In the genomic region with DNA sequence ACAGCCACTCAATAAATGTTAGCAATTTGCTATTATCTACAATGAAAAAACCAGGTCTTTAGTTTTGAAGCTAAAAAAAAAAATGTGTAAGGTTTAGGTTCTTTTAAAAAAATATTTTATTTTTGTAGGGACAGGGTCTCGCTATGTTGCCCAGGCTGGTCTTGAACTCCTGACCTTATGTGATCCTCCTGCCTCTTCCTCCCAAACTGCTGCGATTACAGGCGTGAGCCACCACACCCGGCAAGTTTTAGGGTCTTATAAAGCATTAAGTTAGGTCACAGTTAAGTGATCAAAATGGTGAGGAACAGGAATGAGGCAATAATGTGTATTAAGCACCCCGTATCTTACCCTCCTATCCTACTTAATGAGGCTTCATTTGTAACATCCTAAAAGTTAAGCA, we compare ENCODE assay signal across 8 cellular contexts. TPM values are rescaled to one million over a fixed set of nuclear protein-coding genes. Genes with fewer than 3 reads are reported as not detected.
DNase-seq lines count a peak whose midpoint lies in the region; ATAC-seq and TF ChIP-seq lines count a peak whose summit lies in the region.

No MANE protein-coding gene starts in this region.

- in situ Hi-C loops in gastrocnemius medialis (cut with MboI; ENCODE audit: low sequenced_read_pairs in 4 of 4): no loop called here

- WGBS in esophagus squamous epithelium, 2 donors: 57 to 61% methylated on average over 5 of the region's 5 CpGs

- CTCF ChIA-PET in BJ (lab: Yijun Ruan, JAX) (no interaction called here), PC-9 (lab: Charles Lee) (no interaction called here)

- H3K4me2 ChIP-seq in PC-9: peak overlapping the region; percentile 87

- H3K4me1 ChIP-seq in PC-9 (replicated peaks; ENCODE audit: insufficient read depth) (peaks cover 20% of the 10 kb centered on the region), esophagus squamous epithelium (peaks cover 7 to 45% (median 8%) of the 10 kb centered on the region in 3 donors), gastrocnemius medialis (peaks cover 14 to 27% of the 10 kb centered on the region in 2 donors)

- H3K9me3 ChIP-seq in PC-9 (ENCODE audit: insufficient read depth, low read depth) (peaks cover 9% of the 10 kb centered on the region; the same call in 1 of the 2 replicates), esophagus squamous epithelium (peaks cover 0 to 17% (median 11%) of the 10 kb centered on the region in 3 donors), gastrocnemius medialis (no peaks in the 10 kb centered on the region)

- peaks cover 12% of the 10 kb centered on the region for H4K20me1 ChIP-seq in PC-9 (ENCODE audit: insufficient read depth)

- TF ChIP-seq POLR2A in esophagus squamous epithelium (IDR thresholded peaks at IDR 0.05) (no peak), gastrocnemius medialis (IDR thresholded peaks at IDR 0.05) (no peak)

- no TSS peak for BruUV-seq in PC-9 (replicated peaks; lab: Mats Ljungman, UMichigan)

- H3F3A ChIP-seq in PC-9 (ENCODE audit: insufficient read depth, low read depth): no peaks in the 10 kb centered on the region

- H3K27ac ChIP-seq in PC-9: peak overlapping the region; percentile 83
- H3K27ac ChIP-seq in esophagus squamous epithelium: peak overlapping the region; percentile 93 to 97 (median 95)
- peak overlapping the region; percentile 90 to 94 (median 92) for H3K27ac ChIP-seq in gastrocnemius medialis

- H3K79me2 ChIP-seq in PC-9 (ENCODE audit: low read depth): peaks cover 56% of the 10 kb centered on the region

- POLR2A ChIA-PET in BJ (lab: Charles Lee): no interaction called here
- POLR2A ChIA-PET in PC-9 (lab: Charles Lee; ENCODE audit: unreplicated experiment): interaction anchor here (0.6 to 0.7 kb wide), 2 partner anchors 21 to 161 kb away, joined by 3 to 4 read pairs; no protein-coding TSS in a partner anchor

- H3K36me3 ChIP-seq in BJ (ENCODE audit: control insufficient read depth, insufficient read depth, low read length): no peaks in the 10 kb centered on the region
- H3K36me3 ChIP-seq in PC-9 (ENCODE audit: low read depth): peaks cover 15% of the 10 kb centered on the region; the same call in 1 of the 2 replicates
- H3K36me3 ChIP-seq in esophagus squamous epithelium: peaks cover 0 to 11% (median 0%) of the 10 kb centered on the region in 3 donors
- H3K36me3 ChIP-seq in gastrocnemius medialis: no peaks in the 10 kb centered on the region

- H3K9me2 ChIP-seq in PC-9 (ENCODE audit: insufficient read depth): no peaks in the 10 kb centered on the region

- TF ChIP-seq CTCF in BJ (IDR thresholded peaks at IDR 0.05; ENCODE audit: insufficient read depth, low read depth, low read length) (no peak), PC-9 (conservative IDR thresholded peaks at IDR 0.05) (no peak), esophagus squamous epithelium (IDR thresholded peaks at IDR 0.05) (no peak), gastrocnemius medialis (IDR thresholded peaks at IDR 0.05 in 4 of 5, conservative IDR thresholded peaks at IDR 0.05 in 1 of 5) (no peak)

- peak overlapping the region; percentile 92 for H2AFZ ChIP-seq in PC-9

- ATAC-seq in GM21447 (IDR thresholded peaks at IDR 0.05; ENCODE audit: unreplicated experiment): peak; percentile 4
- ATAC-seq in gastrocnemius medialis: no peak

- H3K27me3 ChIP-seq in BJ (ENCODE audit: control insufficient read depth, insufficient read depth, low read length): no peaks in the 10 kb centered on the region
- no peaks in the 10 kb centered on the region for H3K27me3 ChIP-seq in PC-9 (ENCODE audit: insufficient read depth, low read depth)
- no peaks in the 10 kb centered on the region for H3K27me3 ChIP-seq in esophagus squamous epithelium
- peaks cover 0 to 5% (median 0%) of the 10 kb centered on the region in 3 donors for H3K27me3 ChIP-seq in gastrocnemius medialis

- DNase-seq in BJ (ENCODE audit: low read depth) (no peak), PC-9 (no peak), esophagus squamous epithelium (lab: John Stamatoyannopoulos, UW) (no peak), gastrocnemius medialis (no peak), anterior cingulate cortex (lab: John Stamatoyannopoulos, UW) (no peak), NCI-H2107 treated with DMSO at 0.1 percent for 48 hours (lab: John Stamatoyannopoulos, UW; ENCODE audit: unreplicated experiment) (no peak), hepatic stellate cell (ENCODE audit: low spot score) (no peak)

- H3K4me3 ChIP-seq in BJ (ENCODE audit: low read depth, low read length): peak overlapping the region; percentile 84
- H3K4me3 ChIP-seq in PC-9: peak overlapping the region; percentile 77
- H3K4me3 ChIP-seq in esophagus squamous epithelium: peak overlapping the region; percentile 83 to 93 (median 90)
- H3K4me3 ChIP-seq in gastrocnemius medialis: peak overlapping the region; percentile 78 to 95 (median 82)

- intact Hi-C loops in PC-9 (cut with micrococcal nuclease; ENCODE audit: unreplicated experiment) (loop anchor here (2.0 to 10.0 kb wide), 3 partner anchors 162 to 624 kb away; partner anchors contain the start of gene SLC25A13), esophagus squamous epithelium (cut with DNase I) (no loop called here), gastrocnemius medialis (cut with DNase I; ENCODE audit: low total_unique reads) (loop anchor here (5.0 kb wide), 1 partner anchor 387 kb away; the partner anchor contains the start of gene SLC25A13)

RNA-seq across cellular contexts. Expression of gene SEM1, which starts 0.8 kb away (rescaled TPM):
- polyA plus RNA-seq in BJ (2011; rRNA removed): 15.7 and 77.1 TPM in 2 replicates
- polyA minus RNA-seq in BJ (2011; rRNA and poly(A)+ RNA removed): 6.2 and 9.1 TPM in 2 replicates
- total RNA-seq in PC-9 (2021) (108 and 131 TPM in 2 replicates), esophagus squamous epithelium (10 to 100 TPM; 26.6 to 44.1 (median 35.0) TPM), gastrocnemius medialis (10 to 100 TPM; 18.6 to 66.0 (median 20.9) TPM)
